ENCODE assay signal across 1 cellular context in genomic region chr20:18507218-18508191, GRCh38.
A peak's percentile ranks its signal among the peaks of the same experiment; 100 is the strongest.
TF ChIP-seq lines count a peak whose summit lies in the region.

Gene SEC23B (plus strand): TSS chr20:18507940. CDS start chr20:18510836, 2,896 bp downstream.

TF ChIP-seq in WTC11, 78 proteins besides CTCF, POLR2A, EP300 and RAD21 (continued from another document and continues in another):
- TF ChIP-seq E2F4 (CRISPR knock-in tag; IDR thresholded peaks at IDR 0.05; ENCODE audit: borderline replicate concordance, low read depth) (no peak), NFE2L1 (CRISPR knock-in tag; IDR thresholded peaks at IDR 0.05) (no peak), ETV6 (CRISPR knock-in tag; IDR thresholded peaks at IDR 0.05) (peak; percentile 94), SMAD3 (CRISPR knock-in tag; IDR thresholded peaks at IDR 0.05; ENCODE audit: borderline replicate concordance) (0 out of 2 replicates have a peak, but pooled peaks have one; percentile 51), IRF2 (CRISPR knock-in tag; IDR thresholded peaks at IDR 0.05; ENCODE audit: borderline replicate concordance, low read depth) (no peak), CBFB (CRISPR knock-in tag; IDR thresholded peaks at IDR 0.05; ENCODE audit: low read depth) (no peak), GABPB1 (CRISPR knock-in tag; IDR thresholded peaks at IDR 0.05) (0 out of 2 replicates have a peak, but pooled peaks have one; percentile 15), ESRRA (CRISPR knock-in tag; IDR thresholded peaks at IDR 0.05; ENCODE audit: borderline replicate concordance) (no peak), ZBTB21 (CRISPR knock-in tag; IDR thresholded peaks at IDR 0.05; ENCODE audit: borderline replicate concordance) (peak; percentile 95), USF2 (CRISPR knock-in tag; IDR thresholded peaks at IDR 0.05) (peak; percentile 30; the same call in 1 of the 2 replicates), TEAD4 (CRISPR knock-in tag; IDR thresholded peaks at IDR 0.05) (no peak), GTF2I (CRISPR knock-in tag; conservative IDR thresholded peaks at IDR 0.05) (no peak), TP53 (CRISPR knock-in tag; IDR thresholded peaks at IDR 0.05) (no peak), ATF1 (CRISPR knock-in tag; IDR thresholded peaks at IDR 0.05) (no peak), MLX (CRISPR knock-in tag; IDR thresholded peaks at IDR 0.05) (no peak), ZNF138 (CRISPR knock-in tag; conservative IDR thresholded peaks at IDR 0.05) (no peak), IRF1 (CRISPR knock-in tag; IDR thresholded peaks at IDR 0.05) (no peak), ZNF423 (CRISPR knock-in tag; IDR thresholded peaks at IDR 0.05) (no peak), ZNF219 (CRISPR knock-in tag; IDR thresholded peaks at IDR 0.05; ENCODE audit: borderline replicate concordance) (no peak), USF1 (CRISPR knock-in tag; IDR thresholded peaks at IDR 0.05) (no peak; the same call in 1 of the 2 replicates), CREM (CRISPR knock-in tag; IDR thresholded peaks at IDR 0.05) (peak; percentile 90), ELF4 (CRISPR knock-in tag; IDR thresholded peaks at IDR 0.05; ENCODE audit: low read depth) (no peak), NR3C1 (CRISPR knock-in tag; conservative IDR thresholded peaks at IDR 0.05; ENCODE audit: low read depth) (no peak)
- TF ChIP-seq, protein P1, sequence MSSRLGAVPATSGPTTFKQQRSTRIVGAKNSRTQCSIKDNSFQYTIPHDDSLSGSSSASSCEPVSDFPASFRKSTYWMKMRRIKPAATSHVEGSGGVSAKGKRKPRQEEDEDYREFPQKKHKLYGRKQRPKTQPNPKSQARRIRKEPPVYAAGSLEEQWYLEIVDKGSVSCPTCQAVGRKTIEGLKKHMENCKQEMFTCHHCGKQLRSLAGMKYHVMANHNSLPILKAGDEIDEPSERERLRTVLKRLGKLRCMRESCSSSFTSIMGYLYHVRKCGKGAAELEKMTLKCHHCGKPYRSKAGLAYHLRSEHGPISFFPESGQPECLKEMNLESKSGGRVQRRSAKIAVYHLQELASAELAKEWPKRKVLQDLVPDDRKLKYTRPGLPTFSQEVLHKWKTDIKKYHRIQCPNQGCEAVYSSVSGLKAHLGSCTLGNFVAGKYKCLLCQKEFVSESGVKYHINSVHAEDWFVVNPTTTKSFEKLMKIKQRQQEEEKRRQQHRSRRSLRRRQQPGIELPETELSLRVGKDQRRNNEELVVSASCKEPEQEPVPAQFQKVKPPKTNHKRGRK (CRISPR knock-in tag; IDR thresholded peaks at IDR 0.05; ENCODE audit: borderline replicate concordance), result no peak
- TF ChIP-seq, protein P2, sequence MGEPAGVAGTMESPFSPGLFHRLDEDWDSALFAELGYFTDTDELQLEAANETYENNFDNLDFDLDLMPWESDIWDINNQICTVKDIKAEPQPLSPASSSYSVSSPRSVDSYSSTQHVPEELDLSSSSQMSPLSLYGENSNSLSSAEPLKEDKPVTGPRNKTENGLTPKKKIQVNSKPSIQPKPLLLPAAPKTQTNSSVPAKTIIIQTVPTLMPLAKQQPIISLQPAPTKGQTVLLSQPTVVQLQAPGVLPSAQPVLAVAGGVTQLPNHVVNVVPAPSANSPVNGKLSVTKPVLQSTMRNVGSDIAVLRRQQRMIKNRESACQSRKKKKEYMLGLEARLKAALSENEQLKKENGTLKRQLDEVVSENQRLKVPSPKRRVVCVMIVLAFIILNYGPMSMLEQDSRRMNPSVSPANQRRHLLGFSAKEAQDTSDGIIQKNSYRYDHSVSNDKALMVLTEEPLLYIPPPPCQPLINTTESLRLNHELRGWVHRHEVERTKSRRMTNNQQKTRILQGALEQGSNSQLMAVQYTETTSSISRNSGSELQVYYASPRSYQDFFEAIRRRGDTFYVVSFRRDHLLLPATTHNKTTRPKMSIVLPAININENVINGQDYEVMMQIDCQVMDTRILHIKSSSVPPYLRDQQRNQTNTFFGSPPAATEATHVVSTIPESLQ (CRISPR knock-in tag; IDR thresholded peaks at IDR 0.05), result no peak
- TF ChIP-seq, protein P3, sequence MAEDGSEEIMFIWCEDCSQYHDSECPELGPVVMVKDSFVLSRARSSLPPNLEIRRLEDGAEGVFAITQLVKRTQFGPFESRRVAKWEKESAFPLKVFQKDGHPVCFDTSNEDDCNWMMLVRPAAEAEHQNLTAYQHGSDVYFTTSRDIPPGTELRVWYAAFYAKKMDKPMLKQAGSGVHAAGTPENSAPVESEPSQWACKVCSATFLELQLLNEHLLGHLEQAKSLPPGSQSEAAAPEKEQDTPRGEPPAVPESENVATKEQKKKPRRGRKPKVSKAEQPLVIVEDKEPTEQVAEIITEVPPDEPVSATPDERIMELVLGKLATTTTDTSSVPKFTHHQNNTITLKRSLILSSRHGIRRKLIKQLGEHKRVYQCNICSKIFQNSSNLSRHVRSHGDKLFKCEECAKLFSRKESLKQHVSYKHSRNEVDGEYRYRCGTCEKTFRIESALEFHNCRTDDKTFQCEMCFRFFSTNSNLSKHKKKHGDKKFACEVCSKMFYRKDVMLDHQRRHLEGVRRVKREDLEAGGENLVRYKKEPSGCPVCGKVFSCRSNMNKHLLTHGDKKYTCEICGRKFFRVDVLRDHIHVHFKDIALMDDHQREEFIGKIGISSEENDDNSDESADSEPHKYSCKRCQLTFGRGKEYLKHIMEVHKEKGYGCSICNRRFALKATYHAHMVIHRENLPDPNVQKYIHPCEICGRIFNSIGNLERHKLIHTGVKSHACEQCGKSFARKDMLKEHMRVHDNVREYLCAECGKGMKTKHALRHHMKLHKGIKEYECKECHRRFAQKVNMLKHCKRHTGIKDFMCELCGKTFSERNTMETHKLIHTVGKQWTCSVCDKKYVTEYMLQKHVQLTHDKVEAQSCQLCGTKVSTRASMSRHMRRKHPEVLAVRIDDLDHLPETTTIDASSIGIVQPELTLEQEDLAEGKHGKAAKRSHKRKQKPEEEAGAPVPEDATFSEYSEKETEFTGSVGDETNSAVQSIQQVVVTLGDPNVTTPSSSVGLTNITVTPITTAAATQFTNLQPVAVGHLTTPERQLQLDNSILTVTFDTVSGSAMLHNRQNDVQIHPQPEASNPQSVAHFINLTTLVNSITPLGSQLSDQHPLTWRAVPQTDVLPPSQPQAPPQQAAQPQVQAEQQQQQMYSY (CRISPR knock-in tag; IDR thresholded peaks at IDR 0.05), result no peak
- TF ChIP-seq, protein P4, sequence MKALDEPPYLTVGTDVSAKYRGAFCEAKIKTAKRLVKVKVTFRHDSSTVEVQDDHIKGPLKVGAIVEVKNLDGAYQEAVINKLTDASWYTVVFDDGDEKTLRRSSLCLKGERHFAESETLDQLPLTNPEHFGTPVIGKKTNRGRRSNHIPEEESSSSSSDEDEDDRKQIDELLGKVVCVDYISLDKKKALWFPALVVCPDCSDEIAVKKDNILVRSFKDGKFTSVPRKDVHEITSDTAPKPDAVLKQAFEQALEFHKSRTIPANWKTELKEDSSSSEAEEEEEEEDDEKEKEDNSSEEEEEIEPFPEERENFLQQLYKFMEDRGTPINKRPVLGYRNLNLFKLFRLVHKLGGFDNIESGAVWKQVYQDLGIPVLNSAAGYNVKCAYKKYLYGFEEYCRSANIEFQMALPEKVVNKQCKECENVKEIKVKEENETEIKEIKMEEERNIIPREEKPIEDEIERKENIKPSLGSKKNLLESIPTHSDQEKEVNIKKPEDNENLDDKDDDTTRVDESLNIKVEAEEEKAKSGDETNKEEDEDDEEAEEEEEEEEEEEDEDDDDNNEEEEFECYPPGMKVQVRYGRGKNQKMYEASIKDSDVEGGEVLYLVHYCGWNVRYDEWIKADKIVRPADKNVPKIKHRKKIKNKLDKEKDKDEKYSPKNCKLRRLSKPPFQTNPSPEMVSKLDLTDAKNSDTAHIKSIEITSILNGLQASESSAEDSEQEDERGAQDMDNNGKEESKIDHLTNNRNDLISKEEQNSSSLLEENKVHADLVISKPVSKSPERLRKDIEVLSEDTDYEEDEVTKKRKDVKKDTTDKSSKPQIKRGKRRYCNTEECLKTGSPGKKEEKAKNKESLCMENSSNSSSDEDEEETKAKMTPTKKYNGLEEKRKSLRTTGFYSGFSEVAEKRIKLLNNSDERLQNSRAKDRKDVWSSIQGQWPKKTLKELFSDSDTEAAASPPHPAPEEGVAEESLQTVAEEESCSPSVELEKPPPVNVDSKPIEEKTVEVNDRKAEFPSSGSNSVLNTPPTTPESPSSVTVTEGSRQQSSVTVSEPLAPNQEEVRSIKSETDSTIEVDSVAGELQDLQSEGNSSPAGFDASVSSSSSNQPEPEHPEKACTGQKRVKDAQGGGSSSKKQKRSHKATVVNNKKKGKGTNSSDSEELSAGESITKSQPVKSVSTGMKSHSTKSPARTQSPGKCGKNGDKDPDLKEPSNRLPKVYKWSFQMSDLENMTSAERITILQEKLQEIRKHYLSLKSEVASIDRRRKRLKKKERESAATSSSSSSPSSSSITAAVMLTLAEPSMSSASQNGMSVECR (CRISPR knock-in tag; IDR thresholded peaks at IDR 0.05; ENCODE audit: borderline replicate concordance), result peak; percentile 47; the same call in 1 of the 2 replicates
- TF ChIP-seq, protein P5, sequence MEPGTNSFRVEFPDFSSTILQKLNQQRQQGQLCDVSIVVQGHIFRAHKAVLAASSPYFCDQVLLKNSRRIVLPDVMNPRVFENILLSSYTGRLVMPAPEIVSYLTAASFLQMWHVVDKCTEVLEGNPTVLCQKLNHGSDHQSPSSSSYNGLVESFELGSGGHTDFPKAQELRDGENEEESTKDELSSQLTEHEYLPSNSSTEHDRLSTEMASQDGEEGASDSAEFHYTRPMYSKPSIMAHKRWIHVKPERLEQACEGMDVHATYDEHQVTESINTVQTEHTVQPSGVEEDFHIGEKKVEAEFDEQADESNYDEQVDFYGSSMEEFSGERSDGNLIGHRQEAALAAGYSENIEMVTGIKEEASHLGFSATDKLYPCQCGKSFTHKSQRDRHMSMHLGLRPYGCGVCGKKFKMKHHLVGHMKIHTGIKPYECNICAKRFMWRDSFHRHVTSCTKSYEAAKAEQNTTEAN (CRISPR knock-in tag; IDR thresholded peaks at IDR 0.05), result peak; percentile 47; the same call in 1 of the 2 replicates
- TF ChIP-seq, protein P6, sequence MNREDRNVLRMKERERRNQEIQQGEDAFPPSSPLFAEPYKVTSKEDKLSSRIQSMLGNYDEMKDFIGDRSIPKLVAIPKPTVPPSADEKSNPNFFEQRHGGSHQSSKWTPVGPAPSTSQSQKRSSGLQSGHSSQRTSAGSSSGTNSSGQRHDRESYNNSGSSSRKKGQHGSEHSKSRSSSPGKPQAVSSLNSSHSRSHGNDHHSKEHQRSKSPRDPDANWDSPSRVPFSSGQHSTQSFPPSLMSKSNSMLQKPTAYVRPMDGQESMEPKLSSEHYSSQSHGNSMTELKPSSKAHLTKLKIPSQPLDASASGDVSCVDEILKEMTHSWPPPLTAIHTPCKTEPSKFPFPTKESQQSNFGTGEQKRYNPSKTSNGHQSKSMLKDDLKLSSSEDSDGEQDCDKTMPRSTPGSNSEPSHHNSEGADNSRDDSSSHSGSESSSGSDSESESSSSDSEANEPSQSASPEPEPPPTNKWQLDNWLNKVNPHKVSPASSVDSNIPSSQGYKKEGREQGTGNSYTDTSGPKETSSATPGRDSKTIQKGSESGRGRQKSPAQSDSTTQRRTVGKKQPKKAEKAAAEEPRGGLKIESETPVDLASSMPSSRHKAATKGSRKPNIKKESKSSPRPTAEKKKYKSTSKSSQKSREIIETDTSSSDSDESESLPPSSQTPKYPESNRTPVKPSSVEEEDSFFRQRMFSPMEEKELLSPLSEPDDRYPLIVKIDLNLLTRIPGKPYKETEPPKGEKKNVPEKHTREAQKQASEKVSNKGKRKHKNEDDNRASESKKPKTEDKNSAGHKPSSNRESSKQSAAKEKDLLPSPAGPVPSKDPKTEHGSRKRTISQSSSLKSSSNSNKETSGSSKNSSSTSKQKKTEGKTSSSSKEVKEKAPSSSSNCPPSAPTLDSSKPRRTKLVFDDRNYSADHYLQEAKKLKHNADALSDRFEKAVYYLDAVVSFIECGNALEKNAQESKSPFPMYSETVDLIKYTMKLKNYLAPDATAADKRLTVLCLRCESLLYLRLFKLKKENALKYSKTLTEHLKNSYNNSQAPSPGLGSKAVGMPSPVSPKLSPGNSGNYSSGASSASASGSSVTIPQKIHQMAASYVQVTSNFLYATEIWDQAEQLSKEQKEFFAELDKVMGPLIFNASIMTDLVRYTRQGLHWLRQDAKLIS (CRISPR knock-in tag; IDR thresholded peaks at IDR 0.05; ENCODE audit: borderline replicate concordance), result no peak
